9 cellular contexts compared by ENCODE assay signal in genomic region chr13:110944121-110944967, GRCh38. TPM values are rescaled to one million over a fixed set of nuclear protein-coding genes. Genes with fewer than 3 reads are reported as not detected.
DNase-seq lines count a peak whose midpoint lies in the region; ATAC-seq, FAIRE-seq and TF ChIP-seq lines count a peak whose summit lies in the region.
"Had no signal": no experiment of that assay in that cellular context is flagged by ENCODE, and none has a peak within 500 bp of the region (broad histone marks: within the 10 kb centered on the region; RNA-seq: fewer than 3 reads in every experiment).

No MANE protein-coding gene starts in this region.

- 0 out of 22 replicates have a peak, but pooled peaks cover 0 to 4% (median 0%) of the 10 kb centered on the region in 11 experiments for H3K36me3 ChIP-seq in BLaER1 treated with 17β-estradiol and CSF1 and Interleukin-3, amounts not matched to agents 10 nM and 100 nM
- no peaks in the 10 kb centered on the region for H3K36me3 ChIP-seq in naive thymus-derived CD4-positive, alpha-beta T cell (ENCODE audit: control insufficient read depth in 2 of 3, insufficient read depth in 3 of 3, low read length in 3 of 3)

- peak; percentile 50 for FAIRE-seq in GM18507 (lab: Jason Lieb, UNC)

- no peaks in the 10 kb centered on the region for H3K36me3 Mint-ChIP-seq in effector memory CD8-positive, alpha-beta T cell (ENCODE audit: insufficient read depth)
- H3K36me3 Mint-ChIP-seq in naive thymus-derived CD4-positive, alpha-beta T cell = no peaks in the 10 kb centered on the region
- no peaks in the 10 kb centered on the region for H3K36me3 Mint-ChIP-seq in mesothelial cell of epicardium

- H3K9me3 ChIP-seq in BLaER1 treated with 17β-estradiol and CSF1 and Interleukin-3, amounts not matched to agents 10 nM and 100 nM (replicated peaks in 1 of 11) = peaks cover 9 to 18% (median 13%) of the 10 kb centered on the region in 11 experiments
- no peaks in the 10 kb centered on the region for H3K9me3 ChIP-seq in naive thymus-derived CD4-positive, alpha-beta T cell (ENCODE audit: control insufficient read depth in 2 of 3, low read length in 3 of 3)

- peaks cover 0 to 4% of the 10 kb centered on the region in 2 donors for H3K4me1 Mint-ChIP-seq in effector memory CD8-positive, alpha-beta T cell (ENCODE audit: low read depth in 2 of 2)
- H3K4me1 Mint-ChIP-seq in naive thymus-derived CD4-positive, alpha-beta T cell = peaks cover 0 to 22% (median 0%) of the 10 kb centered on the region in 7 donors
- H3K4me1 Mint-ChIP-seq in mesothelial cell of epicardium = peaks cover 7% of the 10 kb centered on the region

- intact Hi-C loops in naive thymus-derived CD4-positive, alpha-beta T cell (cut with micrococcal nuclease) = loop anchor here in 1 of 2 donors (1.0 to 10.0 kb wide), 3 partner anchors 106 to 270 kb away; no protein-coding TSS in a partner anchor

- H3K27me3 ChIP-seq in BLaER1 treated with 17β-estradiol and CSF1 and Interleukin-3, amounts not matched to agents 10 nM and 100 nM = no peaks in the 10 kb centered on the region
- no peaks in the 10 kb centered on the region for H3K27me3 ChIP-seq in naive thymus-derived CD4-positive, alpha-beta T cell (ENCODE audit: control insufficient read depth in 2 of 2, insufficient read depth in 2 of 2, low read length in 2 of 2)

- H3K9me3 Mint-ChIP-seq in effector memory CD8-positive, alpha-beta T cell = no peaks in the 10 kb centered on the region
- H3K9me3 Mint-ChIP-seq in naive thymus-derived CD4-positive, alpha-beta T cell = no peaks in the 10 kb centered on the region
- no peaks in the 10 kb centered on the region for H3K9me3 Mint-ChIP-seq in mesothelial cell of epicardium

- H3K9ac ChIP-seq in BLaER1 treated with 17β-estradiol and CSF1 and Interleukin-3, amounts not matched to agents 10 nM and 100 nM = no peak overlapping the region

- peak overlapping the region in 1 of 2 donors; percentile 23 for H3K27ac Mint-ChIP-seq in effector memory CD8-positive, alpha-beta T cell
- H3K27ac Mint-ChIP-seq in naive thymus-derived CD4-positive, alpha-beta T cell = no peak overlapping the region
- H3K27ac Mint-ChIP-seq in mesothelial cell of epicardium = no peak overlapping the region

- peak overlapping the region in 9 of 11 experiments; percentile 18 to 61 (median 33); a peak in 18 of 22 replicates for H3K4me2 ChIP-seq in BLaER1 treated with 17β-estradiol and CSF1 and Interleukin-3, amounts not matched to agents 10 nM and 100 nM

- ATAC-seq in HG03439 (IDR thresholded peaks at IDR 0.05; ENCODE audit: unreplicated experiment) = peak; percentile 82
- peak; percentile 31 for ATAC-seq in effector memory CD8-positive, alpha-beta T cell (replicated peaks)
- ATAC-seq in naive thymus-derived CD4-positive, alpha-beta T cell = peak; percentile 33

- POLR2A ChIA-PET in RWPE1 (lab: Yijun Ruan, JAX; ENCODE audit: low non-redundant PET) = no interaction called here
- POLR2A ChIA-PET in naive thymus-derived CD4-positive, alpha-beta T cell (lab: Charles Lee) = no interaction called here

- TF ChIP-seq CTCF in RWPE1 (conservative IDR thresholded peaks at IDR 0.05; ENCODE audit: low read depth) = no peak
- TF ChIP-seq CTCF in mesothelial cell of epicardium (IDR thresholded peaks at IDR 0.05; ENCODE audit: unreplicated experiment) = no peak

- no peaks in the 10 kb centered on the region for H4K20me1 ChIP-seq in BLaER1 treated with 17β-estradiol and CSF1 and Interleukin-3, amounts not matched to agents 10 nM and 100 nM

- no peak overlapping the region for H3K27ac ChIP-seq in BLaER1 treated with 17β-estradiol and CSF1 and Interleukin-3, amounts not matched to agents 10 nM and 100 nM
- no peak overlapping the region for H3K27ac ChIP-seq in RWPE1
- no peak overlapping the region for H3K27ac ChIP-seq in naive thymus-derived CD4-positive, alpha-beta T cell (ENCODE audit: low read depth, low read length)

- no peak overlapping the region for H3K4me3 ChIP-seq in BLaER1 treated with 17β-estradiol and CSF1 and Interleukin-3, amounts not matched to agents 10 nM and 100 nM
- H3K4me3 ChIP-seq in naive thymus-derived CD4-positive, alpha-beta T cell (ENCODE audit: low read length) = no peak overlapping the region
- H3K4me3 ChIP-seq: skin epidermis had no signal

- peaks cover 14 to 44% (median 31%) of the 10 kb centered on the region in 10 experiments for H3K4me1 ChIP-seq in BLaER1 treated with 17β-estradiol and CSF1 and Interleukin-3, amounts not matched to agents 10 nM and 100 nM
- H3K4me1 ChIP-seq in naive thymus-derived CD4-positive, alpha-beta T cell (ENCODE audit: control insufficient read depth in 2 of 2, insufficient read depth in 2 of 2, low read length in 2 of 2) = no peaks in the 10 kb centered on the region

- CTCF ChIA-PET in RWPE1 (lab: Yijun Ruan, JAX) = interaction anchor here (0.6 kb wide), 1 partner anchor 65 kb away, joined by 3 read pairs; no protein-coding TSS in a partner anchor
- CTCF ChIA-PET in naive thymus-derived CD4-positive, alpha-beta T cell (lab: Charles Lee) = no interaction called here

- no peak for DNase-seq in GM18507 (ENCODE audit: extremely low spot score, insufficient read length, low read depth)
- peak; percentile 20 for DNase-seq in RWPE1 (ENCODE audit: low spot score)
- no peak for DNase-seq in effector memory CD8-positive, alpha-beta T cell
- peak in 3 of 9 donors; percentile 3 to 37 (median 10) for DNase-seq in naive thymus-derived CD4-positive, alpha-beta T cell
- no peak for DNase-seq in mesothelial cell of epicardium (ENCODE audit: low spot score in 2 of 2, unreplicated experiment in 2 of 2)
- DNase-seq in activated CD8-positive, alpha-beta memory T cell treated with anti-CD3 and anti-CD28 coated beads, Interleukin-2, amount 50 U/mL, for 4 hours = no peak

- H3K4me3 Mint-ChIP-seq in effector memory CD8-positive, alpha-beta T cell = no peak overlapping the region
- H3K4me3 Mint-ChIP-seq in naive thymus-derived CD4-positive, alpha-beta T cell = no peak overlapping the region
- no peak overlapping the region for H3K4me3 Mint-ChIP-seq in mesothelial cell of epicardium

- H3K27me3 Mint-ChIP-seq in effector memory CD8-positive, alpha-beta T cell = peaks cover 11 to 23% of the 10 kb centered on the region in 2 donors
- peaks cover 0 to 3% (median 0%) of the 10 kb centered on the region in 5 donors for H3K27me3 Mint-ChIP-seq in naive thymus-derived CD4-positive, alpha-beta T cell
- no peaks in the 10 kb centered on the region for H3K27me3 Mint-ChIP-seq in mesothelial cell of epicardium (ENCODE audit: low read depth)

RNA-seq across cellular contexts. Expression of gene ANKRD10, which starts 29.5 kb away (rescaled TPM):
- total RNA-seq in naive thymus-derived CD4-positive, alpha-beta T cell = 100 to 1,000 TPM; 129 to 155 (median 132) TPM
- 10 to 100 TPM; 53.2 to 59.5 TPM for polyA plus RNA-seq in naive thymus-derived CD4-positive, alpha-beta T cell
- 235 to 258 TPM (median 256 TPM) in 3 replicates for total RNA-seq in mesothelial cell of epicardium

Comparison
In these comparisons a context has a peak if more than half of its experiments do, and no peak if none do; other contexts are left out.
1. ATAC-seq: peak in every context shown above with its lines; median percentile 82 in HG03439; 33 in naive thymus-derived CD4-positive, alpha-beta T cell; 31 in effector memory CD8-positive, alpha-beta T cell.